ENCODE assay signal across 1 cellular context in the genomic region with DNA sequence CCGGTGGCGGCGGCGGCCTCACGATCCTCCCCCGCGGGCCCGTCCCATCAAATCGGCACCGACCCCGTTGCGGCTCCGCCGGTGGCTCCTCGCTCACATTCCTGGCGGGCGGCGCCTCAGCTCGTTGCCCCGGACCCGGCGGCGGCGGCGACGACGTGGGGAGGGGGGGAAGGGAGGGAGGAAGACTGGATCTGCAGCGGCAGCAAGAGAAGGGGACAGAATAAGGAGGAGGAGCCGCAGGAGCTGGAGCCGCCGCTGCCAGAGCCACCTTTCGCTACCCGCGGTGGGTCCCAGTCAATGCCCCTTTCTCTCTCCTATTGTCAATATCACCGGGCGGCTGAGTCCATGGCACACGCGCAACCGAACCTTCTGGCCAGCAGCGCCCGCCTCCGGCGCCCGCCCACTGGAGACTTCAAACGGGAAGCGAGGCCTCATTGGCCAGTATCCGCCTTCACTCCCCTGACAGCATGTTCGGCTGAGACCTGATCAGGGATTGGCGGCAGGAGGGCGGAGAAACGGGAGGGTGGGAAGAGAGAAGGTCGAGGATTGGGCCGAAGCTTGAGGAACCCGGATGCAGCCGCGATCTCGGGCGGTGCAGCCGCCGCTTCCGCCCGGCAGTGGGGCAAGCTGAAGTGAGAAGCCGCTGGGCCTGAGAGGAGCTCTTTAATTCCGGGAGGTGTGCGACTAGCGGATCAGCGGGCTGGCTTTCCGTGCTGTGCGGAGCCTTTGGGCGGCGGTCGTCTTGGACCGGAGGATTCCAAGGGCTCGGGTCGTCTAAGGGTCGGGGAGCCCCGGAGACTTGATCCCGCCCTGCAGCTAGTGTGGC.
A peak's percentile ranks its signal among the peaks of the same experiment; 100 is the strongest.
TF ChIP-seq lines count a peak whose summit lies in the region.

A gene (minus strand): TSS at position 378 of the 826 bp plus-strand sequence. CDS start 3,692 bp downstream, outside the sequence.

TF ChIP-seq in HepG2, 621 proteins besides CTCF, POLR2A, EP300 and RAD21 (continued from another document and continues in another):
- TF ChIP-seq, protein P1, sequence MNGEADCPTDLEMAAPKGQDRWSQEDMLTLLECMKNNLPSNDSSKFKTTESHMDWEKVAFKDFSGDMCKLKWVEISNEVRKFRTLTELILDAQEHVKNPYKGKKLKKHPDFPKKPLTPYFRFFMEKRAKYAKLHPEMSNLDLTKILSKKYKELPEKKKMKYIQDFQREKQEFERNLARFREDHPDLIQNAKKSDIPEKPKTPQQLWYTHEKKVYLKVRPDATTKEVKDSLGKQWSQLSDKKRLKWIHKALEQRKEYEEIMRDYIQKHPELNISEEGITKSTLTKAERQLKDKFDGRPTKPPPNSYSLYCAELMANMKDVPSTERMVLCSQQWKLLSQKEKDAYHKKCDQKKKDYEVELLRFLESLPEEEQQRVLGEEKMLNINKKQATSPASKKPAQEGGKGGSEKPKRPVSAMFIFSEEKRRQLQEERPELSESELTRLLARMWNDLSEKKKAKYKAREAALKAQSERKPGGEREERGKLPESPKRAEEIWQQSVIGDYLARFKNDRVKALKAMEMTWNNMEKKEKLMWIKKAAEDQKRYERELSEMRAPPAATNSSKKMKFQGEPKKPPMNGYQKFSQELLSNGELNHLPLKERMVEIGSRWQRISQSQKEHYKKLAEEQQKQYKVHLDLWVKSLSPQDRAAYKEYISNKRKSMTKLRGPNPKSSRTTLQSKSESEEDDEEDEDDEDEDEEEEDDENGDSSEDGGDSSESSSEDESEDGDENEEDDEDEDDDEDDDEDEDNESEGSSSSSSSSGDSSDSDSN (CRISPR knock-in tag; IDR thresholded peaks at IDR 0.05) = peak; percentile 85
- TF ChIP-seq GZF1 (CRISPR knock-in tag; IDR thresholded peaks at IDR 0.05) (no peak), GPN1 (CRISPR knock-in tag; IDR thresholded peaks at IDR 0.05; ENCODE audit: borderline replicate concordance) (no peak; the same call in 1 of the 2 replicates), ZNF256 (CRISPR knock-in tag; conservative IDR thresholded peaks at IDR 0.05) (no peak), CC2D1A (CRISPR knock-in tag; IDR thresholded peaks at IDR 0.05) (no peak), CEBPB (IDR thresholded peaks at IDR 0.05; ENCODE audit: borderline replicate concordance, low read depth, low read length) (no peak), SP4 (CRISPR knock-in tag; IDR thresholded peaks at IDR 0.05) (peak; percentile 64), ZNF557 (CRISPR knock-in tag; IDR thresholded peaks at IDR 0.05) (no peak), FOXO1 (CRISPR knock-in tag; IDR thresholded peaks at IDR 0.05) (peak; percentile 7; the same call in 1 of the 2 replicates), ELF4 (CRISPR knock-in tag; IDR thresholded peaks at IDR 0.05; ENCODE audit: borderline replicate concordance) (peak; percentile 96), ZNF572 (CRISPR knock-in tag; IDR thresholded peaks at IDR 0.05) (no peak), THYN1 (CRISPR knock-in tag; IDR thresholded peaks at IDR 0.05; ENCODE audit: borderline replicate concordance, low read depth) (peak; percentile 85; the same call in 1 of the 2 replicates), TOPORS (CRISPR knock-in tag; IDR thresholded peaks at IDR 0.05) (peak; percentile 24; the same call in 1 of the 2 replicates), HNRNPK (IDR thresholded peaks at IDR 0.05; ENCODE audit: low read depth, low read length, poor library complexity, severe bottlenecking) (peak; percentile 90), ZNF83 (CRISPR knock-in tag; IDR thresholded peaks at IDR 0.05; ENCODE audit: borderline replicate concordance) (no peak), ZFP36L1 (CRISPR knock-in tag; IDR thresholded peaks at IDR 0.05) (peak; percentile 59; the same call in 1 of the 2 replicates), ZNF501 (CRISPR knock-in tag; IDR thresholded peaks at IDR 0.05) (peak; percentile 89), WIZ (CRISPR knock-in tag; IDR thresholded peaks at IDR 0.05) (peak; percentile 51; the same call in 1 of the 2 replicates)
- TF ChIP-seq, protein P2, sequence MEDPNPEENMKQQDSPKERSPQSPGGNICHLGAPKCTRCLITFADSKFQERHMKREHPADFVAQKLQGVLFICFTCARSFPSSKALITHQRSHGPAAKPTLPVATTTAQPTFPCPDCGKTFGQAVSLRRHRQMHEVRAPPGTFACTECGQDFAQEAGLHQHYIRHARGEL (CRISPR knock-in tag; IDR thresholded peaks at IDR 0.05) = no peak
- TF ChIP-seq, protein P3, sequence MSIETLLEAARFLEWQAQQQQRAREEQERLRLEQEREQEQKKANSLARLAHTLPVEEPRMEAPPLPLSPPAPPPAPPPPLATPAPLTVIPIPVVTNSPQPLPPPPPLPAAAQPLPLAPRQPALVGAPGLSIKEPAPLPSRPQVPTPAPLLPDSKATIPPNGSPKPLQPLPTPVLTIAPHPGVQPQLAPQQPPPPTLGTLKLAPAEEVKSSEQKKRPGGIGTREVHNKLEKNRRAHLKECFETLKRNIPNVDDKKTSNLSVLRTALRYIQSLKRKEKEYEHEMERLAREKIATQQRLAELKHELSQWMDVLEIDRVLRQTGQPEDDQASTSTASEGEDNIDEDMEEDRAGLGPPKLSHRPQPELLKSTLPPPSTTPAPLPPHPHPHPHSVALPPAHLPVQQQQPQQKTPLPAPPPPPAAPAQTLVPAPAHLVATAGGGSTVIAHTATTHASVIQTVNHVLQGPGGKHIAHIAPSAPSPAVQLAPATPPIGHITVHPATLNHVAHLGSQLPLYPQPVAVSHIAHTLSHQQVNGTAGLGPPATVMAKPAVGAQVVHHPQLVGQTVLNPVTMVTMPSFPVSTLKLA (IDR thresholded peaks at IDR 0.05) = peak; percentile 49; the same call in 1 of the 2 replicates
- TF ChIP-seq, protein P4, sequence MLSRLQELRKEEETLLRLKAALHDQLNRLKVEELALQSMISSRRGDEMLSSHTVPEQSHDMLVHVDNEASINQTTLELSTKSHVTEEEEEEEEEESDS (CRISPR knock-in tag; IDR thresholded peaks at IDR 0.05; ENCODE audit: borderline replicate concordance) = 0 out of 2 replicates have a peak, but pooled peaks have one; percentile 35
- TF ChIP-seq, protein P5, sequence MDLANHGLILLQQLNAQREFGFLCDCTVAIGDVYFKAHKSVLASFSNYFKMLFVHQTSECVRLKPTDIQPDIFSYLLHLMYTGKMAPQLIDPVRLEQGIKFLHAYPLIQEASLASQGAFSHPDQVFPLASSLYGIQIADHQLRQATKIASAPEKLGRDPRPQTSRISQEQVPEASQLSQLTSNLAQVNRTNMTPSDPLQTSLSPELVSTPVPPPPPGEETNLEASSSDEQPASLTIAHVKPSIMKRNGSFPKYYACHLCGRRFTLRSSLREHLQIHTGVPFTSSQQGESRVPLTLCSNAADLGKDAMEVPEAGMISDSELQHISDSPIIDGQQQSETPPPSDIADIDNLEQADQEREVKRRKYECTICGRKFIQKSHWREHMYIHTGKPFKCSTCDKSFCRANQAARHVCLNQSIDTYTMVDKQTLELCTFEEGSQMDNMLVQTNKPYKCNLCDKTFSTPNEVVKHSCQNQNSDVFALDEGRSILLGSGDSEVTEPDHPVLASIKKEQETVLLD (CRISPR knock-in tag; IDR thresholded peaks at IDR 0.05; ENCODE audit: low read depth) = peak; percentile 77
- TF ChIP-seq, protein P6, sequence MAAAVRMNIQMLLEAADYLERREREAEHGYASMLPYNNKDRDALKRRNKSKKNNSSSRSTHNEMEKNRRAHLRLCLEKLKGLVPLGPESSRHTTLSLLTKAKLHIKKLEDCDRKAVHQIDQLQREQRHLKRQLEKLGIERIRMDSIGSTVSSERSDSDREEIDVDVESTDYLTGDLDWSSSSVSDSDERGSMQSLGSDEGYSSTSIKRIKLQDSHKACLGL (CRISPR knock-in tag; IDR thresholded peaks at IDR 0.05) = peak; percentile 67; the same call in 1 of the 2 replicates
- TF ChIP-seq, protein P7, sequence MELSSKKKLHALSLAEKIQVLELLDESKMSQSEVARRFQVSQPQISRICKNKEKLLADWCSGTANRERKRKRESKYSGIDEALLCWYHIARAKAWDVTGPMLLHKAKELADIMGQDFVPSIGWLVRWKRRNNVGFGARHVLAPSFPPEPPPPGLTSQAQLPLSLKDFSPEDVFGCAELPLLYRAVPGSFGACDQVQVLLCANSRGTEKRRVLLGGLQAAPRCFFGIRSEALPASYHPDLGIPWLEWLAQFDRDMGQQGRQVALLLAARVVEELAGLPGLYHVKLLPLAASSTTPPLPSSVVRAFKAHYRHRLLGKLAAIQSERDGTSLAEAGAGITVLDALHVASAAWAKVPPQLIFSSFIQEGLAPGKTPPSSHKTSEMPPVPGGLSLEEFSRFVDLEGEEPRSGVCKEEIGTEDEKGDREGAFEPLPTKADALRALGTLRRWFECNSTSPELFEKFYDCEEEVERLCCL (CRISPR knock-in tag; IDR thresholded peaks at IDR 0.05; ENCODE audit: borderline replicate concordance) = no peak
- TF ChIP-seq, protein P8, sequence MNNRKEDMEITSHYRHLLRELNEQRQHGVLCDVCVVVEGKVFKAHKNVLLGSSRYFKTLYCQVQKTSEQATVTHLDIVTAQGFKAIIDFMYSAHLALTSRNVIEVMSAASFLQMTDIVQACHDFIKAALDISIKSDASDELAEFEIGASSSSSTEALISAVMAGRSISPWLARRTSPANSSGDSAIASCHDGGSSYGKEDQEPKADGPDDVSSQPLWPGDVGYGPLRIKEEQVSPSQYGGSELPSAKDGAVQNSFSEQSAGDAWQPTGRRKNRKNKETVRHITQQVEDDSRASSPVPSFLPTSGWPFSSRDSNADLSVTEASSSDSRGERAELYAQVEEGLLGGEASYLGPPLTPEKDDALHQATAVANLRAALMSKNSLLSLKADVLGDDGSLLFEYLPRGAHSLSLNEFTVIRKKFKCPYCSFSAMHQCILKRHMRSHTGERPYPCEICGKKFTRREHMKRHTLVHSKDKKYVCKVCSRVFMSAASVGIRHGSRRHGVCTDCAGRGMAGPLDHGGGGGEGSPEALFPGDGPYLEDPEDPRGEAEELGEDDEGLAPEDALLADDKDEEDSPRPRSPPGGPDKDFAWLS (CRISPR knock-in tag; IDR thresholded peaks at IDR 0.05; ENCODE audit: borderline replicate concordance) = no peak
- TF ChIP-seq, protein P9, sequence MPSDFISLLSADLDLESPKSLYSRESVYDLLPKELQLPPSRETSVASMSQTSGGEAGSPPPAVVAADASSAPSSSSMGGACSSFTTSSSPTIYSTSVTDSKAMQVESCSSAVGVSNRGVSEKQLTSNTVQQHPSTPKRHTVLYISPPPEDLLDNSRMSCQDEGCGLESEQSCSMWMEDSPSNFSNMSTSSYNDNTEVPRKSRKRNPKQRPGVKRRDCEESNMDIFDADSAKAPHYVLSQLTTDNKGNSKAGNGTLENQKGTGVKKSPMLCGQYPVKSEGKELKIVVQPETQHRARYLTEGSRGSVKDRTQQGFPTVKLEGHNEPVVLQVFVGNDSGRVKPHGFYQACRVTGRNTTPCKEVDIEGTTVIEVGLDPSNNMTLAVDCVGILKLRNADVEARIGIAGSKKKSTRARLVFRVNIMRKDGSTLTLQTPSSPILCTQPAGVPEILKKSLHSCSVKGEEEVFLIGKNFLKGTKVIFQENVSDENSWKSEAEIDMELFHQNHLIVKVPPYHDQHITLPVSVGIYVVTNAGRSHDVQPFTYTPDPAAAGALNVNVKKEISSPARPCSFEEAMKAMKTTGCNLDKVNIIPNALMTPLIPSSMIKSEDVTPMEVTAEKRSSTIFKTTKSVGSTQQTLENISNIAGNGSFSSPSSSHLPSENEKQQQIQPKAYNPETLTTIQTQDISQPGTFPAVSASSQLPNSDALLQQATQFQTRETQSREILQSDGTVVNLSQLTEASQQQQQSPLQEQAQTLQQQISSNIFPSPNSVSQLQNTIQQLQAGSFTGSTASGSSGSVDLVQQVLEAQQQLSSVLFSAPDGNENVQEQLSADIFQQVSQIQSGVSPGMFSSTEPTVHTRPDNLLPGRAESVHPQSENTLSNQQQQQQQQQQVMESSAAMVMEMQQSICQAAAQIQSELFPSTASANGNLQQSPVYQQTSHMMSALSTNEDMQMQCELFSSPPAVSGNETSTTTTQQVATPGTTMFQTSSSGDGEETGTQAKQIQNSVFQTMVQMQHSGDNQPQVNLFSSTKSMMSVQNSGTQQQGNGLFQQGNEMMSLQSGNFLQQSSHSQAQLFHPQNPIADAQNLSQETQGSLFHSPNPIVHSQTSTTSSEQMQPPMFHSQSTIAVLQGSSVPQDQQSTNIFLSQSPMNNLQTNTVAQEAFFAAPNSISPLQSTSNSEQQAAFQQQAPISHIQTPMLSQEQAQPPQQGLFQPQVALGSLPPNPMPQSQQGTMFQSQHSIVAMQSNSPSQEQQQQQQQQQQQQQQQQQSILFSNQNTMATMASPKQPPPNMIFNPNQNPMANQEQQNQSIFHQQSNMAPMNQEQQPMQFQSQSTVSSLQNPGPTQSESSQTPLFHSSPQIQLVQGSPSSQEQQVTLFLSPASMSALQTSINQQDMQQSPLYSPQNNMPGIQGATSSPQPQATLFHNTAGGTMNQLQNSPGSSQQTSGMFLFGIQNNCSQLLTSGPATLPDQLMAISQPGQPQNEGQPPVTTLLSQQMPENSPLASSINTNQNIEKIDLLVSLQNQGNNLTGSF (CRISPR knock-in tag; IDR thresholded peaks at IDR 0.05) = 0 out of 2 replicates have a peak, but pooled peaks have one; percentile 20
- TF ChIP-seq, protein P10, sequence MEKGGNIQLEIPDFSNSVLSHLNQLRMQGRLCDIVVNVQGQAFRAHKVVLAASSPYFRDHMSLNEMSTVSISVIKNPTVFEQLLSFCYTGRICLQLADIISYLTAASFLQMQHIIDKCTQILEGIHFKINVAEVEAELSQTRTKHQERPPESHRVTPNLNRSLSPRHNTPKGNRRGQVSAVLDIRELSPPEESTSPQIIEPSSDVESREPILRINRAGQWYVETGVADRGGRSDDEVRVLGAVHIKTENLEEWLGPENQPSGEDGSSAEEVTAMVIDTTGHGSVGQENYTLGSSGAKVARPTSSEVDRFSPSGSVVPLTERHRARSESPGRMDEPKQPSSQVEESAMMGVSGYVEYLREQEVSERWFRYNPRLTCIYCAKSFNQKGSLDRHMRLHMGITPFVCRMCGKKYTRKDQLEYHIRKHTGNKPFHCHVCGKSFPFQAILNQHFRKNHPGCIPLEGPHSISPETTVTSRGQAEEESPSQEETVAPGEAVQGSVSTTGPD (CRISPR knock-in tag; IDR thresholded peaks at IDR 0.05) = 0 out of 2 replicates have a peak, but pooled peaks have one; percentile 40
- TF ChIP-seq, protein P11, sequence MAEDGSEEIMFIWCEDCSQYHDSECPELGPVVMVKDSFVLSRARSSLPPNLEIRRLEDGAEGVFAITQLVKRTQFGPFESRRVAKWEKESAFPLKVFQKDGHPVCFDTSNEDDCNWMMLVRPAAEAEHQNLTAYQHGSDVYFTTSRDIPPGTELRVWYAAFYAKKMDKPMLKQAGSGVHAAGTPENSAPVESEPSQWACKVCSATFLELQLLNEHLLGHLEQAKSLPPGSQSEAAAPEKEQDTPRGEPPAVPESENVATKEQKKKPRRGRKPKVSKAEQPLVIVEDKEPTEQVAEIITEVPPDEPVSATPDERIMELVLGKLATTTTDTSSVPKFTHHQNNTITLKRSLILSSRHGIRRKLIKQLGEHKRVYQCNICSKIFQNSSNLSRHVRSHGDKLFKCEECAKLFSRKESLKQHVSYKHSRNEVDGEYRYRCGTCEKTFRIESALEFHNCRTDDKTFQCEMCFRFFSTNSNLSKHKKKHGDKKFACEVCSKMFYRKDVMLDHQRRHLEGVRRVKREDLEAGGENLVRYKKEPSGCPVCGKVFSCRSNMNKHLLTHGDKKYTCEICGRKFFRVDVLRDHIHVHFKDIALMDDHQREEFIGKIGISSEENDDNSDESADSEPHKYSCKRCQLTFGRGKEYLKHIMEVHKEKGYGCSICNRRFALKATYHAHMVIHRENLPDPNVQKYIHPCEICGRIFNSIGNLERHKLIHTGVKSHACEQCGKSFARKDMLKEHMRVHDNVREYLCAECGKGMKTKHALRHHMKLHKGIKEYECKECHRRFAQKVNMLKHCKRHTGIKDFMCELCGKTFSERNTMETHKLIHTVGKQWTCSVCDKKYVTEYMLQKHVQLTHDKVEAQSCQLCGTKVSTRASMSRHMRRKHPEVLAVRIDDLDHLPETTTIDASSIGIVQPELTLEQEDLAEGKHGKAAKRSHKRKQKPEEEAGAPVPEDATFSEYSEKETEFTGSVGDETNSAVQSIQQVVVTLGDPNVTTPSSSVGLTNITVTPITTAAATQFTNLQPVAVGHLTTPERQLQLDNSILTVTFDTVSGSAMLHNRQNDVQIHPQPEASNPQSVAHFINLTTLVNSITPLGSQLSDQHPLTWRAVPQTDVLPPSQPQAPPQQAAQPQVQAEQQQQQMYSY (CRISPR knock-in tag; IDR thresholded peaks at IDR 0.05) = no peak
